In the genomic region with DNA sequence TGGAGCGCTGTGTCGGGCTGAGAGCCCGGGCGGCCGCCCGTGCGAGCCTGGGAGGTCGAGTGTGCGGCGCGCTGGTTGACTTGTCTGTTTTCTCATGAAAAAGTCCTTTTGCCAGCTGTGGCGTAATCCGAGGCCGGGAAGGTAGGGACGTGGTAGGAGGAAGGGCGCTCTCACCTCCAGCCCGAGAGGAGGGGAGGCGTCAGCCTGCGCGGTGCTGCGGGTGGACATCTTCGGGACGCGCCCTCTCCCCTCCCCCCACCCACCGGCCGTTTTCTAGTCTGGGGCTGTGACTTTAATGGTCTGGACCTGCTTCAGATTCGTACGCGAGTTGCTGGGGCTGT, we compare ENCODE assay signal across 8 cellular contexts. TPM values are rescaled to one million over a fixed set of nuclear protein-coding genes. Genes with fewer than 3 reads are reported as not detected.
DNase-seq lines count a peak whose midpoint lies in the region; ATAC-seq and TF ChIP-seq lines count a peak whose summit lies in the region.

No MANE protein-coding gene starts in this region.

- H3K4me3 ChIP-seq in HUES64 (ENCODE audit: low read length) (peak overlapping the region; percentile 93), ascending aorta (peak overlapping the region; percentile 78 to 85), gastrocnemius medialis (peak overlapping the region; percentile 79 to 96 (median 86))

- peak; percentile 89 for DNase-seq in DMS 273 (lab: John Stamatoyannopoulos, UW; ENCODE audit: unreplicated experiment)
- DNase-seq in RWPE1 (ENCODE audit: low spot score), result peak; percentile 59
- DNase-seq in ascending aorta (ENCODE audit: low spot score in 2 of 2), result peak in 1 of 2 donors; percentile 79
- DNase-seq in hypothalamus (lab: John Stamatoyannopoulos, UW), result peak in 32 of 51 donors; percentile 17 to 70 (median 48)
- peak; percentile 38 to 58 for DNase-seq in gastrocnemius medialis
- no peak for DNase-seq in GDM1 (lab: John Stamatoyannopoulos, UW)

- POLR2A ChIA-PET in RWPE1 (lab: Yijun Ruan, JAX; ENCODE audit: low non-redundant PET), result interaction anchor here (1.1 to 1.5 kb wide), 2 partner anchors 95 to 666 kb away, joined by 4 to 9 read pairs; a partner anchor contains a TSS

- H3K9me3 ChIP-seq in HUES64 (ENCODE audit: insufficient read depth, low read depth, low read length) (no peaks in the 10 kb centered on the region), ascending aorta (no peaks in the 10 kb centered on the region), gastrocnemius medialis (no peaks in the 10 kb centered on the region)

- H3K4me1 ChIP-seq in HUES64 (ENCODE audit: insufficient read depth, low read length), result peaks cover 23% of the 10 kb centered on the region
- H3K4me1 ChIP-seq in ascending aorta, result peaks cover 0 to 9% of the 10 kb centered on the region in 2 donors
- H3K4me1 ChIP-seq in gastrocnemius medialis, result peaks cover 24 to 40% of the 10 kb centered on the region in 2 donors

- under 1% methylated on average over 22 of the region's 29 CpGs for WGBS in HUES64

- H3K27ac ChIP-seq in HUES64 (ENCODE audit: low read depth, low read length) (peak overlapping the region; percentile 90), RWPE1 (peak overlapping the region; percentile 97), ascending aorta (peak overlapping the region; percentile 91 to 92), gastrocnemius medialis (peak overlapping the region; percentile 88 to 98 (median 94))

- CTCF ChIA-PET in RWPE1 (lab: Yijun Ruan, JAX), result interaction anchor here (1.5 kb wide), 1 partner anchor 110 kb away, joined by 8 read pairs; a partner anchor contains a TSS

- TF ChIP-seq CTCF in RWPE1 (conservative IDR thresholded peaks at IDR 0.05; ENCODE audit: low read depth) (no peak), ascending aorta (IDR thresholded peaks at IDR 0.05) (no peak), gastrocnemius medialis (IDR thresholded peaks at IDR 0.05 in 4 of 5, conservative IDR thresholded peaks at IDR 0.05 in 1 of 5) (no peak)

- in situ Hi-C loops in gastrocnemius medialis (cut with MboI; ENCODE audit: low sequenced_read_pairs in 4 of 4), result loop anchor here in 1 of 4 donors (10.0 kb wide), 1 partner anchor 108 kb away; a partner anchor contains a TSS

- peak; percentile 20 for ATAC-seq in GM21447 (IDR thresholded peaks at IDR 0.05; ENCODE audit: unreplicated experiment)
- ATAC-seq in gastrocnemius medialis, result peak; percentile 60 to 71

- intact Hi-C loops in ascending aorta (cut with DNase I), result loop anchor here (1.0 to 10.0 kb wide), 8 partner anchors 44 to 898 kb away; a partner anchor contains a TSS
- intact Hi-C loops in gastrocnemius medialis (cut with DNase I; ENCODE audit: low total_unique reads), result loop anchor here (1.0 to 10.0 kb wide), 5 partner anchors 72 to 790 kb away; a partner anchor contains a TSS

- TF ChIP-seq POLR2A in gastrocnemius medialis (IDR thresholded peaks at IDR 0.05), result no peak

- H3K9ac ChIP-seq in HUES64 (ENCODE audit: low read depth, low read length), result peak overlapping the region; percentile 84

- H3K36me3 ChIP-seq in HUES64 (ENCODE audit: insufficient read depth, low read length), result no peaks in the 10 kb centered on the region
- no peaks in the 10 kb centered on the region for H3K36me3 ChIP-seq in ascending aorta
- no peaks in the 10 kb centered on the region for H3K36me3 ChIP-seq in gastrocnemius medialis

- H3K27me3 ChIP-seq in HUES64 (ENCODE audit: insufficient read depth, low read length) (no peaks in the 10 kb centered on the region), ascending aorta (no peaks in the 10 kb centered on the region), gastrocnemius medialis (no peaks in the 10 kb centered on the region)

RNA-seq across cellular contexts. Expression of a gene that starts 0.6 kb away (rescaled TPM):
- polyA plus RNA-seq in HUES64 (2013, experiment 1 of 2), result 21.6 TPM
- 24.0 TPM for polyA plus RNA-seq in HUES64 (2013, experiment 2 of 2)
- total RNA-seq in ascending aorta, result 45.6 TPM
- total RNA-seq in gastrocnemius medialis, result 10 to 100 TPM; 23.5 to 36.6 (median 27.0) TPM

RNA-seq across cellular contexts. Expression of a gene that starts 43.7 kb away (rescaled TPM):
- polyA plus RNA-seq in HUES64 (2013, experiment 1 of 2), result 2.4 TPM
- polyA plus RNA-seq in HUES64 (2013, experiment 2 of 2), result 2.6 TPM
- total RNA-seq in ascending aorta (10.0 TPM), gastrocnemius medialis (1 to 10 TPM in 3 of 4 donors, under 1 TPM in 1; 1.00 to 3.2 (median 1.9) TPM)
